Comparison of ENCODE assay signal across 11 cellular contexts in the genomic region with DNA sequence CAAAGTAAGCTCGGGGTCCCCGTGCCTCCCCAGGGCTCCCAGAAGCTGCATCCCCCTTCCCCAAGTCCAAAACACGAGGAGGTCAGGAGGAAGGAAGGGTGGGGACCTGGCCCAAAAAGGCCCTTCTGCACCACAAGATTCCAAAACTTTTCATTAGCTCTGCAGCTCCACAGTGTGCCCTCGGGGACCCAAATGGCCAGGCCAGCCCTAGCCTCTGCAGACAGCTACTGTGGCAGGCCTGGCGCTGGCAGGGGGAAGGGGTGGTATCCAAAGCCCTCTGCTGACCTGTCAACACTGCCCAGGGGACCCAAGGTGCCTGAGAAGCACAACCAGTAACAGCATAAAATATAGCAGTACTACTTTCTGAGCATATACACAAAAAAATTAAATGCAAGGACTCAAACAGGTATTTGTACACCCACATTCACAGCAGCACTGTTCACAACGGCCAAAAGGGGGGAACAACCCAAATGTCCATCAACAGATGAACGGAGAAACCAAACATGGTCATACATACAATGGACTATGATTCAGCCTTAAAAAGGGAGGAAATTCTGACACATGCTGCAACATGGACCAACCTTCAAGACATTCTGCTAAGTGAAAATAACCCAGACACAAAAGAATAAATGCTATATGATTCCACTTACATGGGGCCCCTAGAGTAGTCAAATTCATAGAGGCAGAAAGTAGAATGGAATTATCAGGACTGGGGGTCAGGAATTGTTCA. TPM values are rescaled to one million over a fixed set of nuclear protein-coding genes. Genes with fewer than 3 reads are reported as not detected.
DNase-seq lines count a peak whose midpoint lies in the region; ATAC-seq and TF ChIP-seq lines count a peak whose summit lies in the region.
"Had no signal": no experiment of that assay in that cellular context is flagged by ENCODE, and none has a peak within 500 bp of the region (broad histone marks: within the 10 kb centered on the region; RNA-seq: fewer than 3 reads in every experiment).

No MANE protein-coding gene starts in this region.

- H3K18ac ChIP-seq in mesendoderm (ENCODE audit: low read length), result no peak overlapping the region

- H3K79me1 ChIP-seq in mesendoderm (ENCODE audit: low read length), result peaks cover 35% of the 10 kb centered on the region

- H4K8ac ChIP-seq in mesendoderm (ENCODE audit: low read depth, low read length), result no peak overlapping the region

- TF ChIP-seq EP300 in SK-N-SH (IDR thresholded peaks at IDR 0.05; ENCODE audit: borderline replicate concordance in 1 of 2, low read depth in 1 of 2, low read length in 1 of 2) (no peak; a peak in 1 of 4 replicates), tibial nerve (IDR thresholded peaks at IDR 0.05) (no peak)

- H2BK15ac ChIP-seq in mesendoderm (replicated peaks; ENCODE audit: low read depth), result no peak overlapping the region

- H3K36me3 ChIP-seq in SK-N-SH (replicated peaks in 1 of 2; ENCODE audit: control insufficient read depth in 1 of 2, insufficient read depth in 2 of 2, low read length in 1 of 2), result no peaks in the 10 kb centered on the region
- no peaks in the 10 kb centered on the region for H3K36me3 ChIP-seq in mesendoderm (ENCODE audit: control insufficient read depth, insufficient read depth, low read length)
- H3K36me3 ChIP-seq in tibial nerve, result no peaks in the 10 kb centered on the region
- H3K36me3 ChIP-seq: SJCRH30 had no signal

- H3K23ac ChIP-seq in mesendoderm (ENCODE audit: low read length), result peak overlapping the region; percentile 39

- peak; percentile 23; the same call in 1 of the 2 replicates for TF ChIP-seq RAD21 in SK-N-SH (IDR thresholded peaks at IDR 0.05; ENCODE audit: low read length)

- peaks cover 72 to 85% of the 10 kb centered on the region in 2 experiments for H3K4me1 ChIP-seq in SK-N-SH (ENCODE audit: control insufficient read depth in 1 of 2, insufficient read depth in 2 of 2, low read depth in 1 of 2, low read length in 1 of 2)
- H3K4me1 ChIP-seq in mesendoderm (ENCODE audit: control insufficient read depth, low read depth, low read length), result peaks cover 12% of the 10 kb centered on the region
- peaks cover 0 to 88% (median 53%) of the 10 kb centered on the region in 4 donors for H3K4me1 ChIP-seq in tibial nerve

- H2AFZ ChIP-seq in SK-N-SH (ENCODE audit: low read depth), result no peak overlapping the region

- H3K27me3 ChIP-seq in SK-N-SH (ENCODE audit: insufficient read depth) (no peaks in the 10 kb centered on the region), mesendoderm (ENCODE audit: insufficient read depth, low read length, poor library complexity) (no peaks in the 10 kb centered on the region), tibial nerve (no peaks in the 10 kb centered on the region)
- H3K27me3 ChIP-seq: SJCRH30 had no signal

- H3K9ac ChIP-seq in SK-N-SH, result no peak overlapping the region
- H3K9ac ChIP-seq in mesendoderm (ENCODE audit: low read length), result peak overlapping the region; percentile 21

- peak; percentile 51 for DNase-seq in SK-N-SH
- DNase-seq in chondrocyte (ENCODE audit: low spot score), result peak; percentile 75
- DNase-seq in mesendoderm, result no peak
- DNase-seq in tibial nerve (ENCODE audit: low spot score in 2 of 2), result no peak
- no peak for DNase-seq in cerebellum (ENCODE audit: low spot score)
- no peak for DNase-seq in NCI-H748 (lab: John Stamatoyannopoulos, UW; ENCODE audit: unreplicated experiment)
- DNase-seq: activated CD4-positive, alpha-beta memory T cell treated with anti-CD3 and anti-CD28 coated beads, Interleukin-2, amount 10 ng/mL, durations not matched to agents 7 days and 5 days; NCI-H1930; SJCRH30 had no signal

- no peak for TF ChIP-seq POLR2A in tibial nerve (IDR thresholded peaks at IDR 0.05)

- peak overlapping the region; percentile 69 for H3K56ac ChIP-seq in mesendoderm (ENCODE audit: low read length)

- ATAC-seq in SK-N-SH treated with all-trans-retinoic acid at 6 μM for 48 hours (no peak), HG03460 (IDR thresholded peaks at IDR 0.05; ENCODE audit: unreplicated experiment) (no peak)

- 61% methylated on average over 4 of the region's 7 CpGs for WGBS in SK-N-SH (ENCODE audit: low lambda C conversion rate)
- WGBS in mesendoderm (ENCODE audit: extremely low coverage, insufficient coverage, low lambda C conversion rate), result no CpG with 5 or more reads among the region's 7 CpGs
- WGBS in tibial nerve, 2 donors, result 42 to 46% methylated on average over 7 of the region's 7 CpGs

- H3K79me2 ChIP-seq in SK-N-SH (ENCODE audit: insufficient read depth), result peaks cover 100% of the 10 kb centered on the region
- H3K79me2 ChIP-seq in mesendoderm (ENCODE audit: control insufficient read depth, insufficient read depth, low read length), result peaks cover 85% of the 10 kb centered on the region

- H3K27ac ChIP-seq in SK-N-SH (ENCODE audit: low read depth in 2 of 2, low read length in 1 of 2), result peak overlapping the region; percentile 72 to 91
- H3K27ac ChIP-seq in mesendoderm (ENCODE audit: low read depth, low read length), result peak overlapping the region; percentile 7
- peak overlapping the region in 3 of 4 donors; percentile 66 to 81 (median 77) for H3K27ac ChIP-seq in tibial nerve
- H3K27ac ChIP-seq: SJCRH30 had no signal

- H3K9me3 Mint-ChIP-seq in chondrocyte (ENCODE audit: low read depth), result no peaks in the 10 kb centered on the region
- H3K9me3 Mint-ChIP-seq: activated CD4-positive, alpha-beta memory T cell treated with anti-CD3 and anti-CD28 coated beads, Interleukin-2, amount 10 ng/mL, durations not matched to agents 7 days and 5 days had no signal

- no peak overlapping the region for H4K5ac ChIP-seq in mesendoderm (ENCODE audit: low read length)

- no peaks in the 10 kb centered on the region for H3K27me3 Mint-ChIP-seq in chondrocyte (ENCODE audit: low read depth)
- H3K27me3 Mint-ChIP-seq: activated CD4-positive, alpha-beta memory T cell treated with anti-CD3 and anti-CD28 coated beads, Interleukin-2, amount 10 ng/mL, durations not matched to agents 7 days and 5 days had no signal

- H4K20me1 ChIP-seq in SK-N-SH (ENCODE audit: insufficient read depth), result peaks cover 95% of the 10 kb centered on the region

- no peak overlapping the region for H2BK5ac ChIP-seq in mesendoderm (ENCODE audit: low read length)

- H3K36me3 Mint-ChIP-seq in chondrocyte (ENCODE audit: low read depth), result peaks cover 9% of the 10 kb centered on the region

- H3K9me2 ChIP-seq in SK-N-SH, result no peaks in the 10 kb centered on the region

- no peak overlapping the region for H2AK5ac ChIP-seq in mesendoderm (ENCODE audit: low read length)

- H3K4me2 ChIP-seq in SK-N-SH (peak overlapping the region; percentile 34), mesendoderm (ENCODE audit: low read length) (no peak overlapping the region)

- H3K4ac ChIP-seq in mesendoderm (ENCODE audit: low read depth, low read length), result no peak overlapping the region

- peaks cover 97% of the 10 kb centered on the region for H3K4me1 Mint-ChIP-seq in chondrocyte (ENCODE audit: low read depth)

- H3F3A ChIP-seq in SK-N-SH (replicated peaks; ENCODE audit: insufficient read depth), result peaks cover 48% of the 10 kb centered on the region

- peak overlapping the region; percentile 29 for H3K4me3 Mint-ChIP-seq in chondrocyte (ENCODE audit: unreplicated experiment)
- H3K4me3 Mint-ChIP-seq: activated CD4-positive, alpha-beta memory T cell treated with anti-CD3 and anti-CD28 coated beads, Interleukin-2, amount 10 ng/mL, durations not matched to agents 7 days and 5 days had no signal

- peak overlapping the region; percentile 84 for H3K27ac Mint-ChIP-seq in chondrocyte (ENCODE audit: unreplicated experiment)
- H3K27ac Mint-ChIP-seq: activated CD4-positive, alpha-beta memory T cell treated with anti-CD3 and anti-CD28 coated beads, Interleukin-2, amount 10 ng/mL, durations not matched to agents 7 days and 5 days had no signal

- TF ChIP-seq CTCF in SK-N-SH (IDR thresholded peaks at IDR 0.05) (no peak), chondrocyte (IDR thresholded peaks at IDR 0.05) (no peak), tibial nerve (IDR thresholded peaks at IDR 0.05) (no peak)

- CTCF ChIA-PET in SK-N-SH (lab: Yijun Ruan, JAX), result interaction anchor here (0.7 to 4.2 kb wide), 5 partner anchors 12 to 158 kb away, joined by 3 to 29 read pairs (median 6); no protein-coding TSS in a partner anchor

- no peak overlapping the region for H2BK120ac ChIP-seq in mesendoderm (ENCODE audit: low read depth, low read length)

- POLR2A ChIA-PET in SK-N-SH (lab: Yijun Ruan, JAX), result interaction anchor here (1.0 to 1.5 kb wide), 3 partner anchors 28 to 107 kb away, joined by 4 to 5 read pairs (median 4); no protein-coding TSS in a partner anchor

- H3K4me3 ChIP-seq in SK-N-SH (ENCODE audit: low read depth in 2 of 2, low read length in 1 of 2) (no peak overlapping the region), mesendoderm (ENCODE audit: low read length) (no peak overlapping the region), tibial nerve (no peak overlapping the region)
- H3K4me3 ChIP-seq: SJCRH30 had no signal

- H3K9me3 ChIP-seq in SK-N-SH, result no peaks in the 10 kb centered on the region
- no peaks in the 10 kb centered on the region for H3K9me3 ChIP-seq in tibial nerve
- H3K9me3 ChIP-seq: SJCRH30 had no signal

TF ChIP-seq in SK-N-SH, 30 proteins besides CTCF, POLR2A, EP300 and RAD21 (continues in another document):
- no peak for TF ChIP-seq NRF1 (IDR thresholded peaks at IDR 0.05; ENCODE audit: low read depth, low read length)
- TF ChIP-seq, protein P1, sequence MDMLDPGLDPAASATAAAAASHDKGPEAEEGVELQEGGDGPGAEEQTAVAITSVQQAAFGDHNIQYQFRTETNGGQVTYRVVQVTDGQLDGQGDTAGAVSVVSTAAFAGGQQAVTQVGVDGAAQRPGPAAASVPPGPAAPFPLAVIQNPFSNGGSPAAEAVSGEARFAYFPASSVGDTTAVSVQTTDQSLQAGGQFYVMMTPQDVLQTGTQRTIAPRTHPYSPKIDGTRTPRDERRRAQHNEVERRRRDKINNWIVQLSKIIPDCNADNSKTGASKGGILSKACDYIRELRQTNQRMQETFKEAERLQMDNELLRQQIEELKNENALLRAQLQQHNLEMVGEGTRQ (IDR thresholded peaks at IDR 0.05; ENCODE audit: borderline replicate concordance, low read depth, low read length), result no peak

TF ChIP-seq in SK-N-SH treated with all-trans-retinoic acid at 6 μM for 48 hours, 23 proteins besides CTCF, POLR2A, EP300 and RAD21 (continues in another document):
- TF ChIP-seq CSDC2 (CRISPR knock-in tag; IDR thresholded peaks at IDR 0.05), result no peak
- TF ChIP-seq ZFP30 (CRISPR knock-in tag; IDR thresholded peaks at IDR 0.05), result no peak
- no peak for TF ChIP-seq TCF4 (CRISPR knock-in tag; IDR thresholded peaks at IDR 0.05; ENCODE audit: borderline replicate concordance)
- TF ChIP-seq ESRRG (CRISPR knock-in tag; IDR thresholded peaks at IDR 0.05), result no peak
- no peak for TF ChIP-seq RARB (CRISPR knock-in tag; IDR thresholded peaks at IDR 0.05)
- no peak for TF ChIP-seq SNAI2 (CRISPR knock-in tag; IDR thresholded peaks at IDR 0.05)
- no peak for TF ChIP-seq ZNF8 (CRISPR knock-in tag; IDR thresholded peaks at IDR 0.05)
- no peak for TF ChIP-seq OSR1 (CRISPR knock-in tag; IDR thresholded peaks at IDR 0.05)

RNA-seq across cellular contexts. Expression of a gene that starts 29.7 kb away (rescaled TPM):
- polyA plus RNA-seq in SK-N-SH (2012; rRNA removed), result 266 and 319 TPM in 2 replicates
- 144 and 218 TPM in 2 replicates for polyA plus RNA-seq in SK-N-SH (2012; cell fraction: cytosol; rRNA removed)
- polyA plus RNA-seq in SK-N-SH (2012; cell fraction: nucleus; rRNA removed), result 589 and 740 TPM in 2 replicates
- 808 to 1,105 TPM (median 1,102 TPM) in 3 replicates for total RNA-seq in chondrocyte
- 242 TPM for polyA plus RNA-seq in mesendoderm (2013, experiment 1 of 2)
- 251 TPM for polyA plus RNA-seq in mesendoderm (2013, experiment 2 of 2)
- total RNA-seq in tibial nerve, result 100 to 1,000 TPM; 130 to 273 (median 152) TPM
- 23.1 TPM for total RNA-seq in cerebellum

Comparison
In these comparisons a context has a peak if more than half of its experiments do, and no peak if none do; other contexts are left out.
1. DNase-seq: peak in SK-N-SH (single experiment) and chondrocyte (single experiment); none in mesendoderm (single experiment), tibial nerve (0 of 2), cerebellum (single experiment) and NCI-H748 (single experiment).
2. H3K27ac ChIP-seq: peak in every context shown above with its lines; median percentile 82 in SK-N-SH; 77 in tibial nerve; 7 in mesendoderm.